Comparison of ENCODE assay signal across 8 cellular contexts in the genomic region with DNA sequence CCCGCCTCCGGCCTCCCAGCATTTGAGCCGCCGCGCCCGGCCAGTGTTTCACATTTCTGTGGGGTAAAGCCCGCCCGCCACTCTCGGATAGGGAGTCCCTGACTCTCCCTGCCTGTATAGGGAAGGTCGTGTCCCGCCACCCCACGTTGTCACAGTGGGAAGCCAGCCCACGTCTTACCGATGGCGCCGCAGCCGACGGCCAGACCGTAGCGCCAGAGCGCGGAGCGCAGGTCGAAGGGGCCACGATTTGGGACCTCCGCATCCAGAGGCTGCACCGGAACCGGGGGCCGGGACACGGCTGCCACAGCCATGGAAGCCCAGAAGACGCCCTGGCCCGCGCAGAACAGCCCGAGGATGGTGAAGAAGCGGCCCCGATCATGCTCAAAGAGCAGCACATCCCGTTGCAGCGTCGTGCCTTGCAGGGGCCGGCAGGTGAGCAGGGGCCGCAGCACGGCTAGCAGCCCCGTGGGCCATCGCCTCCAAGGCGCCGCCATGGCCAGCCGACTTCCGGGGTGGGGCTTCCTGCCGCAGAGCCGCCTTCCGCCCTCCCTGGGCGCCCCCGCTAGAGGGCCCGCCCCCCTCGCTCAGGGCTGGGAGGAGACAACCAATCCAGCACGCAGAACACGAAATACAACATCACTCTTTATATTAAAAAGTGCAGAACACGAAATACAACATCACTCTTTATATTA. TPM values are rescaled to one million over a fixed set of nuclear protein-coding genes. Genes with fewer than 3 reads are reported as not detected.
DNase-seq lines count a peak whose midpoint lies in the region; ATAC-seq and TF ChIP-seq lines count a peak whose summit lies in the region.

A gene with protein sequence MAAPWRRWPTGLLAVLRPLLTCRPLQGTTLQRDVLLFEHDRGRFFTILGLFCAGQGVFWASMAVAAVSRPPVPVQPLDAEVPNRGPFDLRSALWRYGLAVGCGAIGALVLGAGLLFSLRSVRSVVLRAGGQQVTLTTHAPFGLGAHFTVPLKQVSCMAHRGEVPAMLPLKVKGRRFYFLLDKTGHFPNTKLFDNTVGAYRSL (minus strand): TSS at position 506 of the 692 bp plus-strand sequence. CDS start 12 bp downstream, at position 494.

- WGBS in SK-N-SH (ENCODE audit: low lambda C conversion rate) = 2% methylated on average over 9 of the region's 58 CpGs
- WGBS in testis, 2 donors = 0% methylated on average over 16 to 58 of the region's 58 CpGs

- H3K4me3 ChIP-seq in GM23338 (peak within 1 kb of the TSS; percentile 98), MG63 (peak within 1 kb of the TSS; percentile 85), SK-N-SH (ENCODE audit: low read depth in 2 of 2, low read length in 1 of 2) (peak within 1 kb of the TSS; percentile 78 to 92), osteoblast (ENCODE audit: insufficient read depth, low read length) (peak within 1 kb of the TSS; percentile 96), testis (peak within 1 kb of the TSS; percentile 65 to 84)

- no peak for TF ChIP-seq EP300 in SK-N-SH (IDR thresholded peaks at IDR 0.05; ENCODE audit: borderline replicate concordance in 1 of 2, low read depth in 1 of 2, low read length in 1 of 2)

- H3K36me3 ChIP-seq in GM23338 (ENCODE audit: insufficient read depth) (peaks cover 43% of the 10 kb centered on the region), MG63 (peaks cover 60% of the 10 kb centered on the region), SK-N-SH (replicated peaks in 1 of 2; ENCODE audit: control insufficient read depth in 1 of 2, insufficient read depth in 2 of 2, low read length in 1 of 2) (peaks cover 54 to 58% of the 10 kb centered on the region in 2 experiments), osteoblast (ENCODE audit: insufficient read depth, low read length) (peaks cover 63% of the 10 kb centered on the region), testis (ENCODE audit: low read depth, missing control alignments) (no peaks in the 10 kb centered on the region)

- DNase-seq in EH (ENCODE audit: low read depth) (peak; percentile 83), GM23338 (ENCODE audit: low spot score) (peak; percentile 94), MG63 (peak; percentile 88), SK-N-SH (peak; percentile 96), glomerular endothelial cell (ENCODE audit: extremely low read depth, low read depth, low spot score) (no peak), osteoblast (ENCODE audit: insufficient read length, low spot score, missing footprints) (peak; percentile 98), testis (peak; percentile 92)
- peak; percentile 95 for DNase-seq in activated naive CD4-positive, alpha-beta T cell treated with anti-CD3 and anti-CD28 coated beads, Interleukin-2, amount 10 ng/mL, durations not matched to agents 7 days and 5 days

- H3F3A ChIP-seq in GM23338 (replicated peaks; ENCODE audit: low read depth) (peaks cover 63% of the 10 kb centered on the region), SK-N-SH (replicated peaks; ENCODE audit: insufficient read depth) (peaks cover 60% of the 10 kb centered on the region)

- no peak for TF ChIP-seq POLR2A in testis (IDR thresholded peaks at IDR 0.05)

- peaks cover 26% of the 10 kb centered on the region for H3K4me1 Mint-ChIP-seq in GM23338
- H3K4me1 Mint-ChIP-seq in activated naive CD4-positive, alpha-beta T cell treated with anti-CD3 and anti-CD28 coated beads, Interleukin-2, amount 10 ng/mL, durations not matched to agents 7 days and 5 days = peaks cover 47% of the 10 kb centered on the region

- peak within 1 kb of the TSS; percentile 97 for H3K4me2 ChIP-seq in GM23338
- peak within 1 kb of the TSS; percentile 98 for H3K4me2 ChIP-seq in SK-N-SH
- H3K4me2 ChIP-seq in osteoblast (ENCODE audit: insufficient read depth, low read length) = peak within 1 kb of the TSS; percentile 73

- peaks cover 3% of the 10 kb centered on the region for H4K20me1 ChIP-seq in GM23338 (replicated peaks; ENCODE audit: insufficient read depth)
- H4K20me1 ChIP-seq in SK-N-SH (ENCODE audit: insufficient read depth) = no peaks in the 10 kb centered on the region
- peaks cover 18% of the 10 kb centered on the region for H4K20me1 ChIP-seq in osteoblast (ENCODE audit: insufficient read depth, low read length)

- H3K79me2 ChIP-seq in GM23338 (replicated peaks; ENCODE audit: insufficient read depth) = peaks cover 40% of the 10 kb centered on the region
- peaks cover 50% of the 10 kb centered on the region for H3K79me2 ChIP-seq in SK-N-SH (ENCODE audit: insufficient read depth)
- H3K79me2 ChIP-seq in osteoblast (ENCODE audit: insufficient read depth, low read length) = peaks cover 36% of the 10 kb centered on the region

- intact Hi-C loops in testis (cut with DNase I; ENCODE audit: low total_unique reads) = no loop called here

- H3K4me3 Mint-ChIP-seq in GM23338 = peak within 1 kb of the TSS; percentile 94
- peak within 1 kb of the TSS; percentile 89 for H3K4me3 Mint-ChIP-seq in activated naive CD4-positive, alpha-beta T cell treated with anti-CD3 and anti-CD28 coated beads, Interleukin-2, amount 10 ng/mL, durations not matched to agents 7 days and 5 days

- H3K9me3 ChIP-seq in MG63 (no peaks in the 10 kb centered on the region), SK-N-SH (no peaks in the 10 kb centered on the region), osteoblast (ENCODE audit: low read depth, low read length) (no peaks in the 10 kb centered on the region), testis (no peaks in the 10 kb centered on the region)

- no peak for TF ChIP-seq RAD21 in SK-N-SH (IDR thresholded peaks at IDR 0.05; ENCODE audit: low read length)

- H3K36me3 Mint-ChIP-seq in GM23338 (ENCODE audit: low read depth) = peaks cover 77% of the 10 kb centered on the region
- peaks cover 70% of the 10 kb centered on the region for H3K36me3 Mint-ChIP-seq in activated naive CD4-positive, alpha-beta T cell treated with anti-CD3 and anti-CD28 coated beads, Interleukin-2, amount 10 ng/mL, durations not matched to agents 7 days and 5 days

- ATAC-seq in GM23338 = peak; percentile 80

- POLR2A ChIA-PET in SK-N-SH (lab: Yijun Ruan, JAX) = interaction anchor here (1.3 to 1.6 kb wide), 4 partner anchors 38 to 89 kb away, joined by 3 to 12 read pairs (median 5); a partner anchor contains a TSS

- H3K9me2 ChIP-seq in GM23338 (ENCODE audit: insufficient read depth) = no peaks in the 10 kb centered on the region
- H3K9me2 ChIP-seq in SK-N-SH = no peaks in the 10 kb centered on the region

- H3K4me1 ChIP-seq in GM23338 (ENCODE audit: insufficient read depth) = peaks cover 11% of the 10 kb centered on the region; the same call in 1 of the 2 replicates
- peaks cover 9 to 24% of the 10 kb centered on the region in 2 experiments; a peak in 3 of 4 replicates for H3K4me1 ChIP-seq in SK-N-SH (ENCODE audit: control insufficient read depth in 1 of 2, insufficient read depth in 2 of 2, low read depth in 1 of 2, low read length in 1 of 2)
- peaks cover 29% of the 10 kb centered on the region for H3K4me1 ChIP-seq in osteoblast (ENCODE audit: insufficient read depth, low read length)
- H3K4me1 ChIP-seq in testis = peaks cover 29% of the 10 kb centered on the region

- peak within 1 kb of the TSS; percentile 85 for H3K27ac ChIP-seq in GM23338 (ENCODE audit: low read depth)
- peak within 1 kb of the TSS; percentile 76 to 87 for H3K27ac ChIP-seq in SK-N-SH (ENCODE audit: low read depth in 2 of 2, low read length in 1 of 2)
- peak within 1 kb of the TSS; percentile 77 for H3K27ac ChIP-seq in osteoblast (ENCODE audit: low read depth, low read length)
- peak within 1 kb of the TSS; percentile 71 to 80 for H3K27ac ChIP-seq in testis

- CTCF ChIA-PET in SK-N-SH (lab: Yijun Ruan, JAX) = interaction anchor here (0.7 to 1.6 kb wide), 4 partner anchors 9 to 1460 kb away, joined by 3 to 5 read pairs (median 4); no protein-coding TSS in a partner anchor
- CTCF ChIA-PET in activated naive CD4-positive, alpha-beta T cell treated with anti-CD3 and anti-CD28 coated beads, Interleukin-2, amount 10 ng/mL, durations not matched to agents 7 days and 5 days (lab: Charles Lee) = interaction anchor here (1.0 to 1.2 kb wide), 2 partner anchors 73 to 112 kb away, joined by 3 read pairs; no protein-coding TSS in a partner anchor

- peak within 1 kb of the TSS; percentile 89 for H3K27ac Mint-ChIP-seq in GM23338
- H3K27ac Mint-ChIP-seq in activated naive CD4-positive, alpha-beta T cell treated with anti-CD3 and anti-CD28 coated beads, Interleukin-2, amount 10 ng/mL, durations not matched to agents 7 days and 5 days = peak within 1 kb of the TSS; percentile 98

- H3K27me3 Mint-ChIP-seq in GM23338 (ENCODE audit: insufficient read depth, low read depth, poor library complexity) = peaks cover 21% of the 10 kb centered on the region
- no peaks in the 10 kb centered on the region for H3K27me3 Mint-ChIP-seq in activated naive CD4-positive, alpha-beta T cell treated with anti-CD3 and anti-CD28 coated beads, Interleukin-2, amount 10 ng/mL, durations not matched to agents 7 days and 5 days

- peak within 1 kb of the TSS; percentile 82 for H3K9ac ChIP-seq in SK-N-SH

- H3K27me3 ChIP-seq in GM23338 (ENCODE audit: insufficient read depth) = no peaks in the 10 kb centered on the region
- no peaks in the 10 kb centered on the region for H3K27me3 ChIP-seq in MG63
- no peaks in the 10 kb centered on the region for H3K27me3 ChIP-seq in SK-N-SH (ENCODE audit: insufficient read depth)
- no peaks in the 10 kb centered on the region for H3K27me3 ChIP-seq in osteoblast (ENCODE audit: insufficient read depth, low read length)
- no peaks in the 10 kb centered on the region for H3K27me3 ChIP-seq in testis

- peak in 1 of 2 experiments; percentile 24; a peak in 1 of 4 replicates for TF ChIP-seq CTCF in GM23338 (conservative IDR thresholded peaks at IDR 0.05; ENCODE audit: low read depth in 2 of 2)
- no peak for TF ChIP-seq CTCF in SK-N-SH (IDR thresholded peaks at IDR 0.05)
- TF ChIP-seq CTCF in osteoblast (IDR thresholded peaks at IDR 0.05; ENCODE audit: extremely low read depth, low read depth, low read length) = no peak
- peak in 1 of 3 experiments; percentile 28 for TF ChIP-seq CTCF in testis (IDR thresholded peaks at IDR 0.05)

- H2AFZ ChIP-seq in GM23338 (peak within 1 kb of the TSS; percentile 80; the same call in 1 of the 2 replicates), SK-N-SH (ENCODE audit: low read depth) (peak within 1 kb of the TSS; percentile 47), osteoblast (ENCODE audit: low read length) (peak within 1 kb of the TSS; percentile 73)

- no peaks in the 10 kb centered on the region; the same call in 2 of the 3 replicates for H3K9me3 Mint-ChIP-seq in GM23338
- H3K9me3 Mint-ChIP-seq in activated naive CD4-positive, alpha-beta T cell treated with anti-CD3 and anti-CD28 coated beads, Interleukin-2, amount 10 ng/mL, durations not matched to agents 7 days and 5 days = no peaks in the 10 kb centered on the region

RNA-seq across cellular contexts. Expression of the gene that starts here (rescaled TPM):
- total RNA-seq in GM23338 (2014; rRNA removed; shearing (Covaris generic)) = 35.6 and 46.1 TPM in 2 replicates
- polyA plus RNA-seq in GM23338 (2016; fragmentation: Nextera tagmentation; extraction: Ambion mirVana) = 59.6 and 69.1 TPM in 2 replicates
- total RNA-seq in MG63 (2014; rRNA removed; shearing (Covaris generic); ENCODE audit: low replicate concordance) = 13.8 and 32.0 TPM in 2 replicates
- 30.4 and 40.7 TPM in 2 replicates for polyA plus RNA-seq in SK-N-SH (2012; rRNA removed)
- polyA plus RNA-seq in SK-N-SH (2012; cell fraction: cytosol; rRNA removed) = 22.5 and 31.3 TPM in 2 replicates
- polyA plus RNA-seq in SK-N-SH (2012; cell fraction: nucleus; rRNA removed) = 48.4 and 58.3 TPM in 2 replicates
- 16.8 and 23.2 TPM in 2 replicates for total RNA-seq in glomerular endothelial cell
- 9.0 and 11.5 TPM in 2 replicates for total RNA-seq in osteoblast
- total RNA-seq in testis = 10 to 100 TPM; 24.1 to 25.5 TPM
- polyA plus RNA-seq in testis (ENCODE audit: insufficient read depth, low read depth, low replicate concordance) = 11.5 TPM
